ENCODE assay signal across 9 cellular contexts in genomic region chr2:237474931-237475703, GRCh38. TPM values are rescaled to one million over a fixed set of nuclear protein-coding genes. Genes with fewer than 3 reads are reported as not detected.
DNase-seq lines count a peak whose midpoint lies in the region; ATAC-seq, FAIRE-seq and TF ChIP-seq lines count a peak whose summit lies in the region.
"Had no signal": no experiment of that assay in that cellular context is flagged by ENCODE, and none has a peak within 500 bp of the region (broad histone marks: within the 10 kb centered on the region; RNA-seq: fewer than 3 reads in every experiment).

No MANE protein-coding gene starts in this region.

- peak; percentile 71 for TF ChIP-seq CTCF in kidney (IDR thresholded peaks at IDR 0.05; ENCODE audit: borderline replicate concordance, extremely low read depth, insufficient read depth)

- intact Hi-C loops in kidney (cut with DNase I), result no loop called here

- DNase-seq in NCI-H1436 (lab: John Stamatoyannopoulos, UW) (peak; percentile 53), NCI-H1436 treated with DMSO at 0.1 percent for 48 hours (lab: John Stamatoyannopoulos, UW) (no peak), NCI-H146 treated with DMSO at 0.1 percent for 48 hours (lab: John Stamatoyannopoulos, UW; ENCODE audit: unreplicated experiment) (peak; percentile 61), caudate nucleus (lab: John Stamatoyannopoulos, UW) (peak in 55 of 61 donors; percentile 13 to 81 (median 58)), kidney (peak; percentile 97)
- peak; percentile 53 to 67 (median 66) for DNase-seq in activated CD4-positive, CD25-positive, alpha-beta regulatory T cell (lab: John Stamatoyannopoulos, UW)
- peak; percentile 58 to 73 for DNase-seq in stimulated activated CD4-positive, alpha-beta T cell treated with anti-CD3 and anti-CD28 coated beads, Interleukin-15, amount 100 ng/mL, for 1 hour (ENCODE audit: low read depth in 1 of 2, low spot score in 1 of 2)

- no peak for FAIRE-seq in kidney (lab: Jason Lieb, UNC)
- FAIRE-seq: G401.6 had no signal

- H3K4me3 ChIP-seq in kidney (ENCODE audit: low read length in 2 of 2), result peak overlapping the region; percentile 72

- no peaks in the 10 kb centered on the region for H3K36me3 ChIP-seq in kidney (ENCODE audit: control insufficient read depth in 1 of 2, insufficient read depth in 2 of 2, low read length in 2 of 2)

- H3K9ac ChIP-seq in kidney (ENCODE audit: low read length in 2 of 2), result peak overlapping the region in 1 of 2 donors; percentile 85

- ATAC-seq in HG02610 (IDR thresholded peaks at IDR 0.05; ENCODE audit: unreplicated experiment), result peak; percentile 80

- peak overlapping the region; percentile 70 for H3K27ac ChIP-seq in caudate nucleus (ENCODE audit: low read depth, low read length)
- peak overlapping the region; percentile 69 to 74 for H3K27ac ChIP-seq in kidney (ENCODE audit: low read depth in 2 of 2, low read length in 2 of 2)

- H3K9me3 ChIP-seq in kidney (ENCODE audit: control insufficient read depth in 1 of 2, low read length in 2 of 2), result no peaks in the 10 kb centered on the region

- peaks cover 4 to 5% of the 10 kb centered on the region in 2 donors for H3K4me1 ChIP-seq in kidney (ENCODE audit: control insufficient read depth in 1 of 2, insufficient read depth in 1 of 2, low read depth in 1 of 2, low read length in 2 of 2)

RNA-seq across cellular contexts. Expression of gene MLPH, which starts 11.9 kb away (rescaled TPM):
- 9.6 TPM for total RNA-seq in kidney
- polyA plus RNA-seq in kidney (ENCODE audit: insufficient read depth, low read depth, low replicate concordance), result 4.6 TPM
